10 cellular contexts compared by ENCODE assay signal in the genomic region with DNA sequence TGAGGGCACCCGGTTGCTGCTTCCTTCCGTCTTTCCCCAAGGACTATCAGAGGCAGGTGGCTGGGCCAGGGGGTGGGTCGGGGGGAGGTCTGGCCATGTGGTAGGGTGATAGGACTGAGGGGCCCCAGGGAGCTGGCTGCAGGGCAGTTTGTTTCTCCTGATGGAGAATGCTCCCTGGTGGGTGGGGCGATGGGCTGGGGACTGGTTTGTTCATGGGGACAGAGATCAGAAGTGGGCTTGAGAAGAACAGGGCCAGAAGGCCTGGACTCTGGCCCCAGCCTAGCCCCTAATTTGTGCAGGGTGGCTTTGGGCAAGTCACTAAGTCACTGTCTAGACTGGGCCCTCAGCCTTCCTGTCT.
DNase-seq lines count a peak whose midpoint lies in the region; ATAC-seq, FAIRE-seq and TF ChIP-seq lines count a peak whose summit lies in the region.
"Had no signal": no experiment of that assay in that cellular context is flagged by ENCODE, and none has a peak within 500 bp of the region (broad histone marks: within the 10 kb centered on the region; RNA-seq: fewer than 3 reads in every experiment).

No MANE protein-coding gene starts in this region.

- H3K4me1 ChIP-seq in ACC112 (ENCODE audit: control insufficient read depth, insufficient read depth, low read length, unreplicated experiment) (peaks cover 51% of the 10 kb centered on the region), Karpas-422 (ENCODE audit: low read length) (peaks cover 36% of the 10 kb centered on the region)
- peaks cover 49 to 50% of the 10 kb centered on the region in 2 donors for H3K4me1 ChIP-seq in naive thymus-derived CD4-positive, alpha-beta T cell (ENCODE audit: control insufficient read depth in 2 of 2, insufficient read depth in 2 of 2, low read length in 2 of 2)

- FAIRE-seq in HTR-8/SVneo (lab: Jason Lieb, UNC): no peak

- no peak overlapping the region for H3K4me3 ChIP-seq in ACC112 (ENCODE audit: low read depth, low read length)
- H3K4me3 ChIP-seq in Karpas-422 (ENCODE audit: low read length): no peak overlapping the region
- H3K4me3 ChIP-seq in naive thymus-derived CD4-positive, alpha-beta T cell (ENCODE audit: low read length): peak overlapping the region; percentile 57

- H4K20me1 ChIP-seq in Karpas-422 (ENCODE audit: insufficient read depth, low read depth, low read length): no peaks in the 10 kb centered on the region

- peak overlapping the region; percentile 14 for H3K4me2 ChIP-seq in Karpas-422 (ENCODE audit: low read depth, low read length, poor library complexity, severe bottlenecking)

- H3K36me3 Mint-ChIP-seq in naive thymus-derived CD4-positive, alpha-beta T cell: peaks cover 0 to 19% (median 4%) of the 10 kb centered on the region in 5 donors

- H3K79me2 ChIP-seq in ACC112 (ENCODE audit: control insufficient read depth, insufficient read depth, low read length, unreplicated experiment) (no peaks in the 10 kb centered on the region), Karpas-422 (ENCODE audit: low read length) (no peaks in the 10 kb centered on the region)

- no peaks in the 10 kb centered on the region for H3K27me3 Mint-ChIP-seq in naive thymus-derived CD4-positive, alpha-beta T cell

- H3K9me3 ChIP-seq in Karpas-422 (ENCODE audit: low read length): no peaks in the 10 kb centered on the region
- H3K9me3 ChIP-seq in naive thymus-derived CD4-positive, alpha-beta T cell (ENCODE audit: control insufficient read depth in 2 of 3, low read length in 3 of 3): no peaks in the 10 kb centered on the region

- peak overlapping the region; percentile 71 to 95 (median 86) for H3K4me3 Mint-ChIP-seq in naive thymus-derived CD4-positive, alpha-beta T cell
- H3K4me3 Mint-ChIP-seq: nephron had no signal

- POLR2A ChIA-PET in naive thymus-derived CD4-positive, alpha-beta T cell (lab: Charles Lee): interaction anchor here (0.8 to 3.1 kb wide), 5 partner anchors 44 to 181 kb away, joined by 3 to 14 read pairs (median 6); partner anchors contain the start of genes ALAD, C9orf43 and POLE3
- POLR2A ChIA-PET in HEK293T (lab: Yijun Ruan, JAX): no interaction called here

- ATAC-seq in naive thymus-derived CD4-positive, alpha-beta T cell: no peak

- H3K36me3 ChIP-seq in ACC112 (ENCODE audit: insufficient read depth, low read length) (no peaks in the 10 kb centered on the region), Karpas-422 (ENCODE audit: insufficient read depth, low read length) (no peaks in the 10 kb centered on the region)
- peaks cover 0 to 29% (median 0%) of the 10 kb centered on the region in 3 experiments for H3K36me3 ChIP-seq in naive thymus-derived CD4-positive, alpha-beta T cell (ENCODE audit: control insufficient read depth in 2 of 3, insufficient read depth in 3 of 3, low read length in 3 of 3)

- H3K27ac ChIP-seq in ACC112 (ENCODE audit: low read depth, low read length) (peak overlapping the region; percentile 48; the same call in 1 of the 2 replicates), Karpas-422 (ENCODE audit: low read length) (no peak overlapping the region), cingulate gyrus (ENCODE audit: low read depth, low read length) (peak overlapping the region; percentile 86)
- peak overlapping the region; percentile 77 for H3K27ac ChIP-seq in naive thymus-derived CD4-positive, alpha-beta T cell (ENCODE audit: low read depth, low read length)

- H3K27ac Mint-ChIP-seq in naive thymus-derived CD4-positive, alpha-beta T cell: peak overlapping the region; percentile 92 to 98 (median 96)

- no peak overlapping the region for H3K9ac ChIP-seq in Karpas-422 (ENCODE audit: low read length)

- peaks cover 47 to 88% (median 76%) of the 10 kb centered on the region in 7 donors for H3K4me1 Mint-ChIP-seq in naive thymus-derived CD4-positive, alpha-beta T cell

- intact Hi-C loops in naive thymus-derived CD4-positive, alpha-beta T cell (cut with micrococcal nuclease): loop anchor here (1.0 to 5.0 kb wide), 4 partner anchors 26 to 359 kb away; partner anchors contain the start of genes FKBP15 (in 2 of the 2), SLC31A1 (in 2 of the 2), CDC26 (in 1 of the 2) and PRPF4 (in 1 of the 2)

- H3K27me3 ChIP-seq in ACC112 (ENCODE audit: insufficient read depth, low read length): no peaks in the 10 kb centered on the region
- no peaks in the 10 kb centered on the region for H3K27me3 ChIP-seq in Karpas-422 (ENCODE audit: low read length)
- H3K27me3 ChIP-seq in naive thymus-derived CD4-positive, alpha-beta T cell (ENCODE audit: control insufficient read depth in 2 of 2, insufficient read depth in 2 of 2, low read length in 2 of 2): no peaks in the 10 kb centered on the region

- no peak for DNase-seq in Karpas-422
- DNase-seq in naive thymus-derived CD4-positive, alpha-beta T cell: no peak
- DNase-seq in EL: no peak
- DNase-seq in HTR-8/SVneo (ENCODE audit: insufficient read length, low spot score): no peak
- DNase-seq in NCI-H1105 (lab: John Stamatoyannopoulos, UW): no peak
- DNase-seq in HEK293T (ENCODE audit: extremely low spot score): no peak
- DNase-seq: NCI-H526 had no signal

- H3K9me3 Mint-ChIP-seq in naive thymus-derived CD4-positive, alpha-beta T cell: no peaks in the 10 kb centered on the region
- H3K9me3 Mint-ChIP-seq: nephron had no signal

- CTCF ChIA-PET in naive thymus-derived CD4-positive, alpha-beta T cell (lab: Charles Lee): interaction anchor here (1.9 to 2.6 kb wide), 3 partner anchors 9 to 74 kb away, joined by 6 to 14 read pairs (median 8); no protein-coding TSS in a partner anchor
- CTCF ChIA-PET in HEK293T (lab: Yijun Ruan, JAX): no interaction called here

- H2AFZ ChIP-seq in ACC112 (ENCODE audit: low read length, unreplicated experiment): no peak overlapping the region
- H2AFZ ChIP-seq in Karpas-422 (ENCODE audit: low read length): no peak overlapping the region

- no peaks in the 10 kb centered on the region for H3K9me2 ChIP-seq in Karpas-422 (replicated peaks; ENCODE audit: insufficient read depth, low read length)

TF ChIP-seq in HEK293T, 16 proteins besides CTCF, POLR2A, EP300 and RAD21:
- TF ChIP-seq ARNT (IDR thresholded peaks at IDR 0.05): no peak
- no peak for TF ChIP-seq TARDBP (IDR thresholded peaks at IDR 0.05)
- TF ChIP-seq PKNOX1 (IDR thresholded peaks at IDR 0.05): no peak
- no peak for TF ChIP-seq CTBP1 (IDR thresholded peaks at IDR 0.05; ENCODE audit: borderline replicate concordance)
- no peak for TF ChIP-seq SUZ12 (IDR thresholded peaks at IDR 0.05)
- no peak for TF ChIP-seq FOXA1 (IDR thresholded peaks at IDR 0.05)
- TF ChIP-seq FOXK2 (IDR thresholded peaks at IDR 0.05): no peak
- TF ChIP-seq L3MBTL2 (conservative IDR thresholded peaks at IDR 0.05): no peak
- TF ChIP-seq BHLHE40 (IDR thresholded peaks at IDR 0.05; ENCODE audit: borderline replicate concordance): no peak
- TF ChIP-seq LEF1 (IDR thresholded peaks at IDR 0.05; ENCODE audit: borderline replicate concordance): no peak
- TF ChIP-seq FOXM1 (IDR thresholded peaks at IDR 0.05; ENCODE audit: borderline replicate concordance): no peak
- TF ChIP-seq SP1 (IDR thresholded peaks at IDR 0.05): no peak
- no peak for TF ChIP-seq NFRKB (IDR thresholded peaks at IDR 0.05)
- TF ChIP-seq ZNF384 (IDR thresholded peaks at IDR 0.05): no peak
- no peak for TF ChIP-seq HDGF (IDR thresholded peaks at IDR 0.05; ENCODE audit: borderline replicate concordance)
- no peak for TF ChIP-seq ELF4 (IDR thresholded peaks at IDR 0.05)
